In genomic region chr6:31713991-31714684, GRCh38 we compare ENCODE assay signal across 1 cellular context.
TF ChIP-seq lines count a peak whose summit lies in the region.

No MANE protein-coding gene starts in this region.

TF ChIP-seq in WTC11, 78 proteins besides CTCF, POLR2A, EP300 and RAD21 (continued from another document):
- TF ChIP-seq AR (CRISPR knock-in tag; IDR thresholded peaks at IDR 0.05) (no peak), PRRX2 (CRISPR knock-in tag; IDR thresholded peaks at IDR 0.05) (no peak), STAT6 (CRISPR knock-in tag; conservative IDR thresholded peaks at IDR 0.05; ENCODE audit: low read depth) (no peak), JAZF1 (CRISPR knock-in tag; IDR thresholded peaks at IDR 0.05) (no peak)
